Comparison of ENCODE assay signal across 9 cellular contexts in the genomic region with DNA sequence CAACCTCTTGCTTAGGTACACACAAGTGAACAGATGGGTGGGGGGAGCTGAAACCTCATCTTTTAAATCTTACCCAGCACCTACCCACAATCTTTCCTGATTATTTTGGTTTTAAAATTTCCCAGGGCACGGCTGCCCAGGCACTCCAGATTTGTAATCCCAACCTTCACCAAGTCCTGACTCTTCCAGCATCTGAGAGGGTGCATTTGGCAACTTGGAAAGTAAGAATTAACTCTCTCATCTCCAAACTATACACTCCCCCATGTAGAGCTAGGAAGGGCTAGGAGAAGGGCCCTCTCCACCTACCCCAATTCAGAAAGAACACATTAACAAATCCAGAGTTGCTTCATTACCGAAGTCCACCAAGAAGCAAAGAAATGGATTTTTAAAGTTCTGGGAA. TPM values are rescaled to one million over a fixed set of nuclear protein-coding genes. Genes with fewer than 3 reads are reported as not detected.
DNase-seq lines count a peak whose midpoint lies in the region; ATAC-seq and TF ChIP-seq lines count a peak whose summit lies in the region.
"Had no signal": no experiment of that assay in that cellular context is flagged by ENCODE, and none has a peak within 500 bp of the region (broad histone marks: within the 10 kb centered on the region; RNA-seq: fewer than 3 reads in every experiment).

No MANE protein-coding gene starts in this region.

- H3K36me3 Mint-ChIP-seq in GM23338 (ENCODE audit: low read depth): peaks cover 5% of the 10 kb centered on the region

- H4K20me1 ChIP-seq in GM23338 (replicated peaks; ENCODE audit: insufficient read depth): no peaks in the 10 kb centered on the region

- TF ChIP-seq POLR2A in gastrocnemius medialis (IDR thresholded peaks at IDR 0.05): no peak

- H3K27me3 ChIP-seq in GM23338 (ENCODE audit: insufficient read depth) (no peaks in the 10 kb centered on the region), iPS-18a (ENCODE audit: control insufficient read depth, insufficient read depth, low read length) (no peaks in the 10 kb centered on the region), gastrocnemius medialis (no peaks in the 10 kb centered on the region)

- H3K27ac ChIP-seq in GM23338 (ENCODE audit: low read depth) (no peak overlapping the region), iPS-18a (ENCODE audit: low read length) (no peak overlapping the region), gastrocnemius medialis (peak overlapping the region; percentile 76 to 81 (median 76))

- H3K36me3 ChIP-seq in GM23338 (ENCODE audit: insufficient read depth) (no peaks in the 10 kb centered on the region), iPS-18a (ENCODE audit: control insufficient read depth, low read depth, low read length) (no peaks in the 10 kb centered on the region), gastrocnemius medialis (no peaks in the 10 kb centered on the region)

- no peaks in the 10 kb centered on the region for H3K9me2 ChIP-seq in GM23338 (ENCODE audit: insufficient read depth)

- H3K4me2 ChIP-seq in GM23338: peak overlapping the region; percentile 79

- no peaks in the 10 kb centered on the region for H3F3A ChIP-seq in GM23338 (replicated peaks; ENCODE audit: low read depth)

- in situ Hi-C loops in astrocyte of the spinal cord (cut with HindIII; ENCODE audit: low sequenced_read_pairs): no loop called here
- in situ Hi-C loops in gastrocnemius medialis (cut with MboI; ENCODE audit: low sequenced_read_pairs in 4 of 4): no loop called here

- H3K9me3 ChIP-seq in iPS-18a (ENCODE audit: control insufficient read depth, low read depth, low read length): no peaks in the 10 kb centered on the region
- H3K9me3 ChIP-seq in gastrocnemius medialis: no peaks in the 10 kb centered on the region

- H3K27me3 Mint-ChIP-seq in GM23338 (ENCODE audit: insufficient read depth, low read depth, poor library complexity): peaks cover 2% of the 10 kb centered on the region

- peaks cover 17% of the 10 kb centered on the region for H3K9me3 Mint-ChIP-seq in GM23338

- peak overlapping the region; percentile 62 for H3K4me3 ChIP-seq in GM23338
- peak overlapping the region; percentile 77 for H3K4me3 ChIP-seq in astrocyte of the spinal cord (ENCODE audit: low read depth, low read length)
- peak overlapping the region; percentile 53 for H3K4me3 ChIP-seq in iPS-18a (ENCODE audit: low read length)
- peak overlapping the region; percentile 59 to 74 (median 67) for H3K4me3 ChIP-seq in gastrocnemius medialis

- TF ChIP-seq CTCF in GM23338 (conservative IDR thresholded peaks at IDR 0.05; ENCODE audit: low read depth in 2 of 2) (no peak), astrocyte of the spinal cord (IDR thresholded peaks at IDR 0.05; ENCODE audit: low read depth, low read length) (no peak), gastrocnemius medialis (IDR thresholded peaks at IDR 0.05 in 4 of 5, conservative IDR thresholded peaks at IDR 0.05 in 1 of 5) (no peak)

- peak overlapping the region; percentile 16 for H3K9ac ChIP-seq in iPS-18a (ENCODE audit: low read length)

- H3K79me2 ChIP-seq in GM23338 (replicated peaks; ENCODE audit: insufficient read depth): no peaks in the 10 kb centered on the region

- intact Hi-C loops in gastrocnemius medialis (cut with DNase I; ENCODE audit: low total_unique reads): loop anchor here (5.0 kb wide), 2 partner anchors 50 to 80 kb away; no protein-coding TSS in a partner anchor

- H3K4me3 Mint-ChIP-seq in GM23338: peak overlapping the region; percentile 71

- H3K4me1 ChIP-seq in GM23338 (ENCODE audit: insufficient read depth) (peaks cover 15% of the 10 kb centered on the region), iPS-18a (ENCODE audit: control insufficient read depth, low read depth, low read length) (peaks cover 30% of the 10 kb centered on the region), gastrocnemius medialis (peaks cover 13 to 18% of the 10 kb centered on the region in 2 donors)

- no peak overlapping the region for H2AFZ ChIP-seq in GM23338

- H3K27ac Mint-ChIP-seq in GM23338: no peak overlapping the region

- DNase-seq in GM23338 (ENCODE audit: low spot score) (no peak), astrocyte of the spinal cord (ENCODE audit: low read depth, low spot score) (no peak), gastrocnemius medialis (no peak)
- DNase-seq in stimulated activated CD4-positive, alpha-beta T cell treated with anti-CD3 and anti-CD28 coated beads, Interleukin-1b, Interleukin-23, amount 100 ng/mL, for 48 hours: no peak
- DNase-seq: NCI-H187 treated with DMSO at 0.1 percent for 48 hours had no signal

- ATAC-seq in GM23338 (no peak), gastrocnemius medialis (no peak), HG02763 (IDR thresholded peaks at IDR 0.05; ENCODE audit: unreplicated experiment) (no peak), HG03039 (IDR thresholded peaks at IDR 0.05; ENCODE audit: unreplicated experiment) (no peak), GM21737 (IDR thresholded peaks at IDR 0.05; ENCODE audit: unreplicated experiment) (no peak)

- peaks cover 21% of the 10 kb centered on the region for H3K4me1 Mint-ChIP-seq in GM23338

TF ChIP-seq in GM23338, 12 proteins besides CTCF, POLR2A, EP300 and RAD21:
- TF ChIP-seq, protein P1, sequence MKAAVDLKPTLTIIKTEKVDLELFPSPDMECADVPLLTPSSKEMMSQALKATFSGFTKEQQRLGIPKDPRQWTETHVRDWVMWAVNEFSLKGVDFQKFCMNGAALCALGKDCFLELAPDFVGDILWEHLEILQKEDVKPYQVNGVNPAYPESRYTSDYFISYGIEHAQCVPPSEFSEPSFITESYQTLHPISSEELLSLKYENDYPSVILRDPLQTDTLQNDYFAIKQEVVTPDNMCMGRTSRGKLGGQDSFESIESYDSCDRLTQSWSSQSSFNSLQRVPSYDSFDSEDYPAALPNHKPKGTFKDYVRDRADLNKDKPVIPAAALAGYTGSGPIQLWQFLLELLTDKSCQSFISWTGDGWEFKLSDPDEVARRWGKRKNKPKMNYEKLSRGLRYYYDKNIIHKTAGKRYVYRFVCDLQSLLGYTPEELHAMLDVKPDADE (IDR thresholded peaks at IDR 0.05): no peak
- no peak for TF ChIP-seq ZNF114 (CRISPR knock-in tag; IDR thresholded peaks at IDR 0.05)
- no peak for TF ChIP-seq EZH2phosphoT487 (IDR thresholded peaks at IDR 0.05; ENCODE audit: unreplicated experiment)
- no peak for TF ChIP-seq JUNB (IDR thresholded peaks at IDR 0.05; ENCODE audit: unreplicated experiment)
- no peak for TF ChIP-seq POLR2AphosphoS5 (IDR thresholded peaks at IDR 0.05; ENCODE audit: low read depth)

RNA-seq across cellular contexts. Expression of a gene that starts 41.7 kb away (rescaled TPM):
- total RNA-seq in GM23338 (2014; rRNA removed; shearing (Covaris generic)): 12.0 and 12.5 TPM in 2 replicates
- polyA plus RNA-seq in GM23338 (2016; fragmentation: Nextera tagmentation; extraction: Ambion mirVana): 0.80 and 1.1 TPM in 2 replicates
- total RNA-seq in gastrocnemius medialis: 1 to 10 TPM; 3.6 to 6.7 (median 4.6) TPM

Comparison
In these comparisons a context has a peak if more than half of its experiments do, and no peak if none do; other contexts are left out.
1. H3K27ac ChIP-seq: peak in gastrocnemius medialis (4 of 4); none in GM23338 (single experiment) and iPS-18a (single experiment).
2. Peak in every context shown above with its lines, with median percentiles within 50 percentile points of each other: H3K4me3 ChIP-seq.